ENCODE assay signal across 2 cellular contexts in genomic region chr5:176608937-176609723, GRCh38.
TF ChIP-seq lines count a peak whose summit lies in the region.

No MANE protein-coding gene starts in this region.

TF ChIP-seq in SK-N-SH, 30 proteins besides CTCF, POLR2A, EP300 and RAD21:
- TF ChIP-seq CHD2 (IDR thresholded peaks at IDR 0.05; ENCODE audit: low read length, partially characterized antibody) (peak; percentile 38), TCF12 (IDR thresholded peaks at IDR 0.05) (no peak), IRF3 (IDR thresholded peaks at IDR 0.05; ENCODE audit: low read depth, low read length) (no peak), TAF1 (IDR thresholded peaks at IDR 0.05; ENCODE audit: borderline replicate concordance, low read depth, low read length) (no peak), ELF1 (IDR thresholded peaks at IDR 0.05) (no peak), RXRA (IDR thresholded peaks at IDR 0.05; ENCODE audit: borderline replicate concordance, low read depth) (no peak), PBX3 (IDR thresholded peaks at IDR 0.05) (no peak), USF1 (IDR thresholded peaks at IDR 0.05; ENCODE audit: borderline replicate concordance, low read depth) (no peak), GATA2 (CRISPR knock-in tag; IDR thresholded peaks at IDR 0.05) (no peak), FOXJ3 (CRISPR knock-in tag; IDR thresholded peaks at IDR 0.05) (no peak), NRF1 (IDR thresholded peaks at IDR 0.05; ENCODE audit: low read depth, low read length) (no peak), FOSL2 (IDR thresholded peaks at IDR 0.05; ENCODE audit: borderline replicate concordance, low read depth) (no peak), JUND (IDR thresholded peaks at IDR 0.05) (no peak), YY1 (IDR thresholded peaks at IDR 0.05; ENCODE audit: low read depth) (no peak), MEF2A (IDR thresholded peaks at IDR 0.05; ENCODE audit: borderline replicate concordance, low read depth) (no peak), MXI1 (IDR thresholded peaks at IDR 0.05; ENCODE audit: low read depth, low read length) (peak; percentile 45; the same call in 1 of the 2 replicates), RCOR1 (IDR thresholded peaks at IDR 0.05; ENCODE audit: low read length) (no peak), POLR2AphosphoS5 (IDR thresholded peaks at IDR 0.05; ENCODE audit: low read depth, low read length) (no peak), NFIC (IDR thresholded peaks at IDR 0.05; ENCODE audit: borderline replicate concordance) (no peak), GABPA (IDR thresholded peaks at IDR 0.05; ENCODE audit: low read depth) (no peak), TEAD4 (IDR thresholded peaks at IDR 0.05; ENCODE audit: borderline replicate concordance, insufficient read depth) (no peak), FOXM1 (IDR thresholded peaks at IDR 0.05; ENCODE audit: low read depth) (no peak)
- TF ChIP-seq, protein P1, sequence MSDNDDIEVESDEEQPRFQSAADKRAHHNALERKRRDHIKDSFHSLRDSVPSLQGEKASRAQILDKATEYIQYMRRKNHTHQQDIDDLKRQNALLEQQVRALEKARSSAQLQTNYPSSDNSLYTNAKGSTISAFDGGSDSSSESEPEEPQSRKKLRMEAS (IDR thresholded peaks at IDR 0.05; ENCODE audit: low read depth), result 0 out of 2 replicates have a peak, but pooled peaks have one; percentile 25
- TF ChIP-seq, protein P2, sequence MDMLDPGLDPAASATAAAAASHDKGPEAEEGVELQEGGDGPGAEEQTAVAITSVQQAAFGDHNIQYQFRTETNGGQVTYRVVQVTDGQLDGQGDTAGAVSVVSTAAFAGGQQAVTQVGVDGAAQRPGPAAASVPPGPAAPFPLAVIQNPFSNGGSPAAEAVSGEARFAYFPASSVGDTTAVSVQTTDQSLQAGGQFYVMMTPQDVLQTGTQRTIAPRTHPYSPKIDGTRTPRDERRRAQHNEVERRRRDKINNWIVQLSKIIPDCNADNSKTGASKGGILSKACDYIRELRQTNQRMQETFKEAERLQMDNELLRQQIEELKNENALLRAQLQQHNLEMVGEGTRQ (IDR thresholded peaks at IDR 0.05; ENCODE audit: borderline replicate concordance, low read depth, low read length), result no peak

TF ChIP-seq in endothelial cell of umbilical vein, 7 proteins besides CTCF, POLR2A, EP300 and RAD21:
- TF ChIP-seq FOS (IDR thresholded peaks at IDR 0.05; ENCODE audit: borderline replicate concordance, insufficient read depth, low read length) (no peak), EZH2 (IDR thresholded peaks at IDR 0.05; ENCODE audit: borderline replicate concordance, low read depth, low read length, severe bottlenecking) (no peak), JUN (IDR thresholded peaks at IDR 0.05; ENCODE audit: borderline replicate concordance, insufficient read depth, insufficient read length, low read depth) (no peak), POLR2AphosphoS5 (IDR thresholded peaks at IDR 0.05; ENCODE audit: insufficient read depth, low read depth, low read length) (no peak)
- TF ChIP-seq, protein P1 (IDR thresholded peaks at IDR 0.05; ENCODE audit: insufficient read depth, insufficient read length), result no peak
